Comparison of ENCODE assay signal across 8 cellular contexts in genomic region chr11:67354314-67355022, GRCh38. TPM values are rescaled to one million over a fixed set of nuclear protein-coding genes. Genes with fewer than 3 reads are reported as not detected.
A peak's percentile ranks its signal among the peaks of the same experiment; 100 is the strongest.
DNase-seq lines count a peak whose midpoint lies in the region; TF ChIP-seq lines count a peak whose summit lies in the region.

No MANE protein-coding gene starts in this region.

- peak overlapping the region in 34 of 59 donors; percentile 69 to 98 (median 87) for H3K4me3 ChIP-seq in dorsolateral prefrontal cortex
- peak overlapping the region; percentile 60 for H3K4me3 ChIP-seq in mesodermal cell (ENCODE audit: extremely low read depth, insufficient read depth, low read length, poor library complexity, severe bottlenecking)
- no peak overlapping the region for H3K4me3 ChIP-seq in urinary bladder (ENCODE audit: low read depth, low read length)

- H3K27ac ChIP-seq in RWPE1 (peak overlapping the region; percentile 97), dorsolateral prefrontal cortex (peak overlapping the region; percentile 81 to 100 (median 97)), mesodermal cell (ENCODE audit: low read depth, low read length, severe bottlenecking) (peak overlapping the region; percentile 94), urinary bladder (ENCODE audit: low read depth) (peak overlapping the region; percentile 93)

- no peaks in the 10 kb centered on the region for H3K9me3 ChIP-seq in mesodermal cell (ENCODE audit: control insufficient read depth, low read length)

- POLR2A ChIA-PET in RWPE1 (lab: Yijun Ruan, JAX; ENCODE audit: low non-redundant PET): interaction anchor here (0.6 to 2.7 kb wide), 7 partner anchors 19 to 509 kb away, joined by 3 to 11 read pairs (median 3); partner anchors contain the start of genes CLCF1 and RAD9A

- intact Hi-C loops in dorsolateral prefrontal cortex (cut with DNase I): loop anchor here in 1 of 2 donors (5.0 kb wide), 1 partner anchor 153 kb away; the partner anchor contains the start of genes CDK2AP2 and PITPNM1

- peak; percentile 98 for DNase-seq in A172 (ENCODE audit: low spot score)
- DNase-seq in RWPE1 (ENCODE audit: low spot score): peak; percentile 95
- DNase-seq in dorsolateral prefrontal cortex: no peak
- DNase-seq in NCI-H1092 treated with DMSO at 0.1 percent for 48 hours (lab: John Stamatoyannopoulos, UW): no peak
- DNase-seq in putamen (ENCODE audit: low spot score): no peak

- H3K4me1 ChIP-seq in mesodermal cell (ENCODE audit: control insufficient read depth, insufficient read depth, low read length, poor library complexity, severe bottlenecking) (peaks cover 40% of the 10 kb centered on the region), urinary bladder (ENCODE audit: insufficient read depth) (peaks cover 2% of the 10 kb centered on the region)

- H3K27me3 ChIP-seq in dorsolateral prefrontal cortex: no peaks in the 10 kb centered on the region

- no peaks in the 10 kb centered on the region for H3K36me3 ChIP-seq in mesodermal cell (ENCODE audit: control insufficient read depth, insufficient read depth, low read length)
- no peaks in the 10 kb centered on the region for H3K36me3 ChIP-seq in urinary bladder (ENCODE audit: insufficient read depth)

- TF ChIP-seq POLR2A in GM18526 (IDR thresholded peaks at IDR 0.05; ENCODE audit: extremely low read depth, insufficient read length): peak; percentile 34

- CTCF ChIA-PET in RWPE1 (lab: Yijun Ruan, JAX): interaction anchor here (0.6 to 5.9 kb wide), 7 partner anchors 17 to 38 kb away, joined by 3 to 113 read pairs (median 5); partner anchors contain the start of gene CLCF1

- WGBS in mesodermal cell (ENCODE audit: insufficient coverage in 2 of 2), 2 experiments: 67% methylated on average over 1 of the region's 3 CpGs; no CpG with 5 or more reads in 1 of the 2 experiments
- 8% methylated on average over 3 of the region's 3 CpGs for WGBS in urinary bladder

- TF ChIP-seq CTCF in RWPE1 (conservative IDR thresholded peaks at IDR 0.05; ENCODE audit: low read depth): no peak
- no peak for TF ChIP-seq CTCF in dorsolateral prefrontal cortex (IDR thresholded peaks at IDR 0.05 in 54 of 56, conservative IDR thresholded peaks at IDR 0.05 in 2 of 56; ENCODE audit: low read depth in 1 of 56, partially characterized antibody in 56 of 56)

RNA-seq across cellular contexts. Expression of gene POLD4, which starts 1.1 kb away (rescaled TPM):
- total RNA-seq in A172 (2014; rRNA removed; shearing (Covaris generic)): 75.8 and 96.0 TPM in 2 replicates
- total RNA-seq in dorsolateral prefrontal cortex (10 to 100 TPM; 11.4 to 49.5 (median 26.7) TPM), urinary bladder (8.8 TPM)
- 67.2 TPM for polyA plus RNA-seq in mesodermal cell (2013, experiment 1 of 2)
- polyA plus RNA-seq in mesodermal cell (2013, experiment 2 of 2): 56.7 TPM
- 157 TPM for polyA plus RNA-seq in urinary bladder

RNA-seq across cellular contexts. Expression of gene CLCF1, which starts 18.9 kb away (rescaled TPM):
- total RNA-seq in A172 (2014; rRNA removed; shearing (Covaris generic)): 7.5 and 8.1 TPM in 2 replicates
- total RNA-seq in dorsolateral prefrontal cortex: 1 to 10 TPM in 8 of 120 experiments, under 1 TPM in 50, not detected in 62; 0.23 to 2.5 (median 0.50) TPM
- 5.1 TPM for polyA plus RNA-seq in mesodermal cell (2013, experiment 1 of 2)
- 4.8 TPM for polyA plus RNA-seq in mesodermal cell (2013, experiment 2 of 2)
- 2.7 TPM for total RNA-seq in urinary bladder
- polyA plus RNA-seq in urinary bladder: 9.2 TPM

RNA-seq across cellular contexts. Expression of gene RAD9A, which starts 37.3 kb away (rescaled TPM):
- 6.2 and 15.0 TPM in 2 replicates for total RNA-seq in A172 (2014; rRNA removed; shearing (Covaris generic))
- 10 to 100 TPM; 15.9 to 52.4 (median 26.4) TPM for total RNA-seq in dorsolateral prefrontal cortex
- 18.3 TPM for polyA plus RNA-seq in mesodermal cell (2013, experiment 1 of 2)
- 17.7 TPM for polyA plus RNA-seq in mesodermal cell (2013, experiment 2 of 2)
- total RNA-seq in urinary bladder: 7.5 TPM
- polyA plus RNA-seq in urinary bladder: 16.9 TPM

RNA-seq across cellular contexts. Expression of gene PPP1CA, which starts 47.2 kb away (rescaled TPM):
- total RNA-seq in A172 (2014; rRNA removed; shearing (Covaris generic)): 192 and 217 TPM in 2 replicates
- total RNA-seq in dorsolateral prefrontal cortex (10 to 100 TPM; 47.4 to 86.5 (median 66.9) TPM), urinary bladder (70.6 TPM)
- 238 TPM for polyA plus RNA-seq in mesodermal cell (2013, experiment 1 of 2)
- polyA plus RNA-seq in mesodermal cell (2013, experiment 2 of 2): 192 TPM
- 85.9 TPM for polyA plus RNA-seq in urinary bladder

RNA-seq across cellular contexts. Expression of gene TBC1D10C, which starts 49.4 kb away (rescaled TPM):
- not detected in 2 replicates for total RNA-seq in A172 (2014; rRNA removed; shearing (Covaris generic))
- total RNA-seq in dorsolateral prefrontal cortex: 1 to 10 TPM in 45 of 120 experiments, under 1 TPM in 67, not detected in 8; 0.11 to 3.6 (median 0.89) TPM
- polyA plus RNA-seq in mesodermal cell (2013, experiment 1 of 2): 1.8 TPM
- 0.91 TPM for polyA plus RNA-seq in mesodermal cell (2013, experiment 2 of 2)
- total RNA-seq in urinary bladder: 0.42 TPM
- 2.6 TPM for polyA plus RNA-seq in urinary bladder

Comparison
In these comparisons a context has a peak if more than half of its experiments do, and no peak if none do; other contexts are left out.
1. DNase-seq: peak in A172 (single experiment) and RWPE1 (single experiment); none in dorsolateral prefrontal cortex (0 of 10), NCI-H1092 treated with DMSO at 0.1 percent for 48 hours (single experiment) and putamen (single experiment).
2. Peak in every context shown above with its lines, with median percentiles within 50 percentile points of each other: H3K27ac ChIP-seq.